ENCODE assay signal across 8 cellular contexts in the genomic region with DNA sequence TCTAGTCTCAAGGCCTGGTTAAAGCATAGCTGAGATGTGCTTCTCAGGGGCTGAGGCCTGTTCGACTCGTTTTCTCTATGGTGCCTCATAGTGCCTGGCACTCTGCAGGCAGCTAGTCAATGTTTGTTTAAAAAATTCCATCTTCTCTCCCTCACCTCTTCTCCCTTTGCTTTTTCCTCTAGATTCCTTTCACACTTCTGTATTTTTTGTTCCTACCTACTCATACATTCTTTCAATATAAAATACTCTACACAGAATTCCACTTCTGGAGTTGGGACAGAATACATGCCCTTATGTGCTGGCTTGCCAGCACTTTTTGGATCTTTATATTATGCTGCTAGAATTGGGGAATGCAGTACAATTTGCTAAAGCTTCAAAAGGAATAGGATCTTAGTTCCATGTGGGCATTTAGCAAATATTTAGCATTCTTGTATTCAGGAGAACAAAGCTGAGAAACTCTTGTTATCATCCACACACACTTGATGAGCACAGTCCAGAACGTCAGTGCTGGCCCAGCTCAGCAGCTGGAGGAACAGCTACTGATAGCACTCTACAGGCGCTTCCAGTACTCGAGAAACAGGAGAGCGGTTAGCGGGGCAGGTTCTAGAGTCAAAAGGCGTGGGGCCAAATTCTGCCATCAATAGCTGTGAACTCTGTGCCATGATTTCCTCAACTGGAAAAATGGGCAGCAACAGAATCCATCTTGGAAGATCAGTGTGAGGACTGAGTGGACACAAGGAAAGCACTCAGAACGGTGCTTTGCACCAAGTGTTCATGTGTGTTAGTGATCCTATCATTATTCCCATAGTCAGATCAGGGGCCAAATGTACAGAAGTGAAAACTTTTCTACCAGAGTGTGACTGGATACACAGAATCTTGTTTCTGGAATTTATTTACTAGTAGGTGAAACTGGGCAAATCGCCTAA. TPM values are rescaled to one million over a fixed set of nuclear protein-coding genes. Genes with fewer than 3 reads are reported as not detected.
DNase-seq lines count a peak whose midpoint lies in the region; ATAC-seq and TF ChIP-seq lines count a peak whose summit lies in the region.

No MANE protein-coding gene starts in this region.

- WGBS in thyroid gland, 2 donors: 42 to 45% methylated on average over 10 of the region's 10 CpGs

- no peaks in the 10 kb centered on the region for H3K27me3 ChIP-seq in left lung
- H3K27me3 ChIP-seq in thyroid gland: no peaks in the 10 kb centered on the region

- TF ChIP-seq CTCF in left lung (IDR thresholded peaks at IDR 0.05): no peak
- no peak for TF ChIP-seq CTCF in thyroid gland (IDR thresholded peaks at IDR 0.05)

- no peaks in the 10 kb centered on the region for H3K9me3 ChIP-seq in left lung
- H3K9me3 ChIP-seq in thyroid gland: no peaks in the 10 kb centered on the region

- peak in 1 of 2 donors; percentile 11 for TF ChIP-seq POLR2A in thyroid gland (IDR thresholded peaks at IDR 0.05)

- intact Hi-C loops in activated CD4-positive, alpha-beta T cell treated with anti-CD3 and anti-CD28 coated beads, Interleukin-2, amount 10 ng/mL, durations not matched to agents 24 days and 14 days (cut with micrococcal nuclease): no loop called here
- intact Hi-C loops in left lung (cut with DNase I) (no loop called here), thyroid gland (cut with DNase I) (no loop called here)

- H3K27ac ChIP-seq in left lung (peak overlapping the region; percentile 84 to 96), thyroid gland (peak overlapping the region; percentile 56 to 99 (median 98))

- peak overlapping the region in 1 of 2 donors; percentile 77 for H3K4me3 ChIP-seq in left lung
- H3K4me3 ChIP-seq in thyroid gland (replicated peaks in 1 of 3): no peak overlapping the region

- peak overlapping the region; percentile 81 for H3K27ac Mint-ChIP-seq in activated CD4-positive, alpha-beta T cell treated with anti-CD3 and anti-CD28 coated beads, Interleukin-2, amount 10 ng/mL, durations not matched to agents 24 days and 14 days

- H3K36me3 ChIP-seq in left lung (peaks cover 0 to 19% of the 10 kb centered on the region in 2 donors), thyroid gland (no peaks in the 10 kb centered on the region)

- peaks cover 32 to 71% of the 10 kb centered on the region in 2 donors for H3K4me1 ChIP-seq in left lung
- peaks cover 49 to 51% of the 10 kb centered on the region in 2 donors for H3K4me1 ChIP-seq in thyroid gland

- H3K36me3 Mint-ChIP-seq in activated CD4-positive, alpha-beta T cell treated with anti-CD3 and anti-CD28 coated beads, Interleukin-2, amount 10 ng/mL, durations not matched to agents 24 days and 14 days (ENCODE audit: low read depth): peaks cover 54% of the 10 kb centered on the region

- H3K4me3 Mint-ChIP-seq in activated CD4-positive, alpha-beta T cell treated with anti-CD3 and anti-CD28 coated beads, Interleukin-2, amount 10 ng/mL, durations not matched to agents 24 days and 14 days: peak overlapping the region; percentile 98

- H3K9me3 Mint-ChIP-seq in activated CD4-positive, alpha-beta T cell treated with anti-CD3 and anti-CD28 coated beads, Interleukin-2, amount 10 ng/mL, durations not matched to agents 24 days and 14 days: no peaks in the 10 kb centered on the region

- peaks cover 2% of the 10 kb centered on the region for H3K27me3 Mint-ChIP-seq in activated CD4-positive, alpha-beta T cell treated with anti-CD3 and anti-CD28 coated beads, Interleukin-2, amount 10 ng/mL, durations not matched to agents 24 days and 14 days

- H3K4me1 Mint-ChIP-seq in activated CD4-positive, alpha-beta T cell treated with anti-CD3 and anti-CD28 coated beads, Interleukin-2, amount 10 ng/mL, durations not matched to agents 24 days and 14 days: peaks cover 55% of the 10 kb centered on the region

- peak; percentile 67 for DNase-seq in activated CD4-positive, alpha-beta T cell treated with anti-CD3 and anti-CD28 coated beads, Interleukin-2, amount 10 ng/mL, durations not matched to agents 24 days and 14 days
- no peak for DNase-seq in activated CD4-positive, alpha-beta T cell treated with anti-CD3 and anti-CD28 coated beads, Interleukin-2, amount 50 U/mL, for 4 hours
- DNase-seq in astrocyte of the hippocampus (ENCODE audit: low read depth, low spot score) (peak; percentile 70), left lung (no peak), thyroid gland (peak; percentile 66 to 73)

- ATAC-seq in left lung: peak; percentile 30
- no peak for ATAC-seq in HG03460 (IDR thresholded peaks at IDR 0.05; ENCODE audit: unreplicated experiment)
- ATAC-seq in HG02870 (IDR thresholded peaks at IDR 0.05; ENCODE audit: unreplicated experiment): no peak
- no peak for ATAC-seq in GM21367 (IDR thresholded peaks at IDR 0.05; ENCODE audit: unreplicated experiment)

RNA-seq across cellular contexts. Expression of a gene that starts 3.4 kb away (rescaled TPM):
- total RNA-seq in activated CD4-positive, alpha-beta T cell treated with anti-CD3 and anti-CD28 coated beads, Interleukin-2, amount 10 ng/mL, durations not matched to agents 24 days and 14 days: 90.4 and 93.8 TPM in 2 replicates
- total RNA-seq in left lung: 10 to 100 TPM; 55.6 to 57.3 TPM
- 10 to 100 TPM; 46.7 to 76.6 (median 62.2) TPM for total RNA-seq in thyroid gland

RNA-seq across cellular contexts. Expression of a gene that starts 8.4 kb away (rescaled TPM):
- total RNA-seq in activated CD4-positive, alpha-beta T cell treated with anti-CD3 and anti-CD28 coated beads, Interleukin-2, amount 10 ng/mL, durations not matched to agents 24 days and 14 days: 102 and 103 TPM in 2 replicates
- total RNA-seq in left lung (10 to 100 TPM; 45.7 to 51.0 TPM), thyroid gland (100 to 1,000 TPM in 1 of 4 donors, 10 to 100 TPM in 3; 51.6 to 117 (median 69.6) TPM)

RNA-seq across cellular contexts. Expression of a gene that starts 15.6 kb away (rescaled TPM):
- total RNA-seq in activated CD4-positive, alpha-beta T cell treated with anti-CD3 and anti-CD28 coated beads, Interleukin-2, amount 10 ng/mL, durations not matched to agents 24 days and 14 days: 169 and 172 TPM in 2 replicates
- total RNA-seq in left lung: 10 to 100 TPM; 54.3 to 67.0 TPM
- total RNA-seq in thyroid gland: 10 to 100 TPM; 39.4 to 61.3 (median 45.8) TPM

RNA-seq across cellular contexts. Expression of a gene that starts 40.9 kb away (rescaled TPM):
- total RNA-seq in activated CD4-positive, alpha-beta T cell treated with anti-CD3 and anti-CD28 coated beads, Interleukin-2, amount 10 ng/mL, durations not matched to agents 24 days and 14 days: 8.4 and 13.3 TPM in 2 replicates
- total RNA-seq in left lung (10 to 100 TPM; 24.4 to 36.0 TPM), thyroid gland (10 to 100 TPM; 13.6 to 26.0 (median 23.0) TPM)

RNA-seq across cellular contexts. Expression of a gene that starts 41.1 kb away (rescaled TPM):
- total RNA-seq in activated CD4-positive, alpha-beta T cell treated with anti-CD3 and anti-CD28 coated beads, Interleukin-2, amount 10 ng/mL, durations not matched to agents 24 days and 14 days: 0.30 and 0.71 TPM in 2 replicates
- total RNA-seq in left lung: 1 to 10 TPM; 1.5 to 3.1 TPM
- total RNA-seq in thyroid gland: 10 to 100 TPM in 3 of 4 donors, 1 to 10 TPM in 1; 8.4 to 12.6 (median 10.4) TPM

Comparison
In these comparisons a context has a peak if more than half of its experiments do, and no peak if none do; other contexts are left out.
1. DNase-seq: peak in activated CD4-positive, alpha-beta T cell treated with anti-CD3 and anti-CD28 coated beads, Interleukin-2, amount 10 ng/mL, durations not matched to agents 24 days and 14 days (single experiment), astrocyte of the hippocampus (single experiment) and thyroid gland (2 of 2); none in activated CD4-positive, alpha-beta T cell treated with anti-CD3 and anti-CD28 coated beads, Interleukin-2, amount 50 U/mL, for 4 hours (0 of 2) and left lung (0 of 2).